ENCODE assay signal across 14 cellular contexts in the genomic region with DNA sequence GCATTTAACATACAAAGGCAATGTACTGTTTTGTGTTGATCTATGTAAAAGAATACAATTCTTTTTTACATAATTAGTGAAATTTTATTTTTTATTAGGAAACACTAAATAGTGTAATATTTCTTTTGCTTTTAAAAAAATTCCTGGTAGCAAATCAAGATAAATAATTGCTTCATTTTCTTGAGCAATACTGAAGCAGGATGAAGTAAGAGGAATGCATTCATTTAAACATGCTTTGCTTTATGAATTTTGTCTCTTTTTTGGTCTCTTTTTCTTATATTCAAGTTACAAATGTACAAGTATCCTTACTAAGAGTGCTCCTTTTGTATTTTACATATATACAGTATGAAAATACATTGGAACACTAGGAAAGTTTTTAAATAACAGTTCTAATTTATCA.
"Had no signal": no experiment of that assay in that cellular context is flagged by ENCODE, and none has a peak within 500 bp of the region (broad histone marks: within the 10 kb centered on the region; RNA-seq: fewer than 3 reads in every experiment).

No MANE protein-coding gene starts in this region.

- H3K4me1 ChIP-seq: left lung had no signal

- ATAC-seq: activated CD8-positive, alpha-beta T cell treated with anti-CD3 and anti-CD28 coated beads, Interleukin-2, amount 10 ng/mL, durations not matched to agents 7 days and 5 days; heart right ventricle; left lung; SK-N-SH treated with all-trans-retinoic acid at 6 μM for 48 hours; WTC11 had no signal

- H3K27ac ChIP-seq: left lung had no signal

- H3K4me3 ChIP-seq: heart right ventricle, left lung, skin epidermis had no signal

- H3K9me3 ChIP-seq: heart right ventricle, left lung had no signal

- H3K27me3 ChIP-seq: heart right ventricle, left lung had no signal

- FAIRE-seq: frontal cortex, keratinocyte had no signal

- DNase-seq: activated CD4-positive, alpha-beta T cell treated with anti-CD3 and anti-CD28 coated beads for 48 hours; activated CD8-positive, alpha-beta memory T cell treated with anti-CD3 and anti-CD28 coated beads, Interleukin-2, amount 50 U/mL, for 48 hours; activated CD8-positive, alpha-beta T cell treated with anti-CD3 and anti-CD28 coated beads, Interleukin-2, amount 10 ng/mL, durations not matched to agents 7 days and 5 days; activated naive CD4-positive, alpha-beta T cell; central memory CD4-positive, alpha-beta T cell; cortex of kidney; heart right ventricle; left lung; nephron progenitor cell had no signal
